Comparison of ENCODE assay signal across 8 cellular contexts in genomic region chr17:27807567-27808470, GRCh38. TPM values are rescaled to one million over a fixed set of nuclear protein-coding genes. Genes with fewer than 3 reads are reported as not detected.
DNase-seq lines count a peak whose midpoint lies in the region; ATAC-seq, FAIRE-seq and TF ChIP-seq lines count a peak whose summit lies in the region.
"Had no signal": no experiment of that assay in that cellular context is flagged by ENCODE, and none has a peak within 500 bp of the region (broad histone marks: within the 10 kb centered on the region; RNA-seq: fewer than 3 reads in every experiment).

No MANE protein-coding gene starts in this region.

- WGBS in pancreas, 2 donors: 55 to 60% methylated on average over 17 of the region's 17 CpGs

- TF ChIP-seq POLR2A in GM18951 (IDR thresholded peaks at IDR 0.05; ENCODE audit: extremely low read depth, insufficient read depth, insufficient read length) (peak; percentile 67), Peyer's patch (IDR thresholded peaks at IDR 0.05) (peak in 1 of 2 donors; percentile 25)

- H3K27ac ChIP-seq in Peyer's patch (peak overlapping the region; percentile 41 to 66 (median 64)), pancreas (peak overlapping the region in 1 of 4 donors; percentile 35)

- H3K9me3 ChIP-seq in Peyer's patch: no peaks in the 10 kb centered on the region
- H3K9me3 ChIP-seq in pancreas: no peaks in the 10 kb centered on the region

- DNase-seq in Peyer's patch (peak in 2 of 3 donors; percentile 73 to 86), pancreas (peak in 2 of 6 donors; percentile 9 to 35), OCI-M2 (lab: John Stamatoyannopoulos, UW; ENCODE audit: unreplicated experiment) (no peak), NCI-H146 treated with DMSO at 0.1 percent for 48 hours (lab: John Stamatoyannopoulos, UW; ENCODE audit: unreplicated experiment) (no peak)
- peak; percentile 66 for DNase-seq in activated naive CD8-positive, alpha-beta T cell treated with anti-CD3 and anti-CD28 coated beads for 36 hours

- peaks cover 3% of the 10 kb centered on the region for H3K36me3 Mint-ChIP-seq in activated naive CD8-positive, alpha-beta T cell treated with anti-CD3 and anti-CD28 coated beads for 36 hours

- peak overlapping the region; percentile 64 for H3K4me3 Mint-ChIP-seq in activated naive CD8-positive, alpha-beta T cell treated with anti-CD3 and anti-CD28 coated beads for 36 hours

- H3K9me3 Mint-ChIP-seq in activated naive CD8-positive, alpha-beta T cell treated with anti-CD3 and anti-CD28 coated beads for 36 hours: peaks cover 5% of the 10 kb centered on the region

- intact Hi-C loops in pancreas (cut with DNase I): loop anchor here in 2 of 3 donors (10.0 kb wide), 2 partner anchors 67 to 447 kb away; no protein-coding TSS in a partner anchor

- peak; percentile 64 for ATAC-seq in HG02943 (IDR thresholded peaks at IDR 0.05; ENCODE audit: low read depth, unreplicated experiment)
- peak in 3 of 4 donors; percentile 37 to 57 (median 57) for ATAC-seq in pancreas

- TF ChIP-seq CTCF in Peyer's patch (IDR thresholded peaks at IDR 0.05): no peak
- TF ChIP-seq CTCF in pancreas (IDR thresholded peaks at IDR 0.05): no peak

- H3K36me3 ChIP-seq in Peyer's patch (no peaks in the 10 kb centered on the region), pancreas (no peaks in the 10 kb centered on the region)

- peak overlapping the region in 1 of 4 donors; percentile 12 for H3K4me3 ChIP-seq in Peyer's patch
- peak overlapping the region in 1 of 4 donors; percentile 13 for H3K4me3 ChIP-seq in pancreas

- peaks cover 49% of the 10 kb centered on the region for H3K4me1 Mint-ChIP-seq in activated naive CD8-positive, alpha-beta T cell treated with anti-CD3 and anti-CD28 coated beads for 36 hours

- H3K27me3 Mint-ChIP-seq in activated naive CD8-positive, alpha-beta T cell treated with anti-CD3 and anti-CD28 coated beads for 36 hours: no peaks in the 10 kb centered on the region

- H3K27ac Mint-ChIP-seq in activated naive CD8-positive, alpha-beta T cell treated with anti-CD3 and anti-CD28 coated beads for 36 hours: peak overlapping the region; percentile 94

- H3K4me1 ChIP-seq in Peyer's patch (peaks cover 5 to 47% (median 12%) of the 10 kb centered on the region in 4 donors), pancreas (peaks cover 0 to 6% (median 0%) of the 10 kb centered on the region in 3 donors)

- no peaks in the 10 kb centered on the region for H3K27me3 ChIP-seq in Peyer's patch
- no peaks in the 10 kb centered on the region for H3K27me3 ChIP-seq in pancreas

- no peak for FAIRE-seq in pancreas (lab: Jason Lieb, UNC)
- FAIRE-seq: TTC549 had no signal

- in situ Hi-C loops in GM18951 (cut with MboI; ENCODE audit: low sequenced_read_pairs, unreplicated experiment): loop anchor here (10.0 kb wide), 1 partner anchor 67 kb away; no protein-coding TSS in a partner anchor

RNA-seq across cellular contexts. Expression of gene NOS2, which starts 7.5 kb away (rescaled TPM):
- 10 to 100 TPM in 1 of 4 donors, 1 to 10 TPM in 3; 6.7 to 16.5 (median 7.7) TPM for total RNA-seq in Peyer's patch
- under 1 TPM in 1 of 2 experiments, not detected in 1; 0.10 TPM for total RNA-seq in activated naive CD8-positive, alpha-beta T cell treated with anti-CD3 and anti-CD28 coated beads for 36 hours
- total RNA-seq in pancreas: under 1 TPM in 5 of 6 donors, not detected in 1; 0.03 to 0.43 (median 0.06) TPM
- under 1 TPM; 0.08 to 0.38 TPM for polyA plus RNA-seq in pancreas

Comparison
In these comparisons a context has a peak if more than half of its experiments do, and no peak if none do; other contexts are left out.
1. DNase-seq: peak in Peyer's patch (2 of 3) and activated naive CD8-positive, alpha-beta T cell treated with anti-CD3 and anti-CD28 coated beads for 36 hours (single experiment); none in OCI-M2 (single experiment) and NCI-H146 treated with DMSO at 0.1 percent for 48 hours (single experiment).
2. RNA of gene NOS2, which starts 7.5 kb away (total RNA-seq): 6.7 to 16.5 TPM in Peyer's patch; 0.10 TPM in activated naive CD8-positive, alpha-beta T cell treated with anti-CD3 and anti-CD28 coated beads for 36 hours and 0.03 to 0.43 TPM in pancreas; every median in the first group is over 4 times any median in the second.